In the genomic region with DNA sequence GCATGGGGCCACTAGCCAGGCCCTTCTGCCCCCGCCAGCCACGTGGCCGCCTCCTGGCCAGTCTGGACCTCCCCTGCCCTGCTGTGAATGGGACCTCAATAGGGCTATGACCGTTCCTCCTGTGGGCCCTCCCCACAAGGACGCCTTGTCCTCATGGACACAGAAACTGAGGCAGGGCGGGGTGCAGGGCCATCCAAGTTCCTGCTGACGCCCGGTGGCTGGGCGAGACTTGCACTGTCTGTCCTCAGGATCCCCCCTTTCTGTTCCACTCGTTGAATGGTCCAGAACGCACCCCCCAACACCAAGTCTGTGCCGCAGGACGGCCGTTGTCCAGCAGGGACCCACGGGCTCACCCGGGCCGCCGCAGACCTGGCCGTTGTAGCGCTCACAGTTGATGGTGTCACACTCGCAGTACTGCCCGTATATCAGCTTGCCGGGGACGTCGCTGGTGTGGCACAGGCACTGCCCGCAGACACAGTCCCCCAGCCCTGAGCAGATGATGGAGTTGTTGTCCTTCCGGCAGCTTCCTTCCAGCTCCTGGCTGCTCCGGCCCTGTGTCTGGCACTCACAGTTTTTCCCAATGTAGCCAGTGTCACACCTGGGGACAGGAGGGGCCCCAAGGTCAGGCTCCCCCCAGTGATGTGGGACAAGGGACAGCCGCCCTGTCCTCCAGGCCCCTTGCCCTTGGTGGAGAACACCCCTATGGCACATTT, we compare ENCODE assay signal across 17 cellular contexts. TPM values are rescaled to one million over a fixed set of nuclear protein-coding genes. Genes with fewer than 3 reads are reported as not detected.
DNase-seq lines count a peak whose midpoint lies in the region; ATAC-seq and TF ChIP-seq lines count a peak whose summit lies in the region.
"Had no signal": no experiment of that assay in that cellular context is flagged by ENCODE, and none has a peak within 500 bp of the region (broad histone marks: within the 10 kb centered on the region; RNA-seq: fewer than 3 reads in every experiment).

No MANE protein-coding gene starts in this region.

- H3K27me3 ChIP-seq in neutrophil (no peaks in the 10 kb centered on the region), gastrocnemius medialis (peaks cover 0 to 8% (median 2%) of the 10 kb centered on the region in 3 donors)
- H3K27me3 ChIP-seq: MG63 had no signal

- peak overlapping the region; percentile 93 for H3K27ac ChIP-seq in neutrophil
- H3K27ac ChIP-seq in gastrocnemius medialis = no peak overlapping the region
- H3K27ac ChIP-seq: HL-60 had no signal

- no TSS peak for BruUV-seq in MCF 10A (replicated peaks; lab: Mats Ljungman, UMichigan)

- ATAC-seq in Right ventricle myocardium superior (ENCODE audit: poor library complexity) (no peak), gastrocnemius medialis (no peak)
- ATAC-seq in stimulated activated naive CD8-positive, alpha-beta T cell treated with anti-CD3 and anti-CD28 coated beads, Interleukin-15, Interleukin-2, amounts not matched to agents 100 U/mL and 50 U/mL, for 24 hours = no peak

- H3K4me1 ChIP-seq in neutrophil (ENCODE audit: control insufficient read depth in 1 of 2, insufficient read depth in 1 of 2, low read depth in 1 of 2, low read length in 1 of 2) (peaks cover 7 to 9% of the 10 kb centered on the region in 2 experiments), gastrocnemius medialis (no peaks in the 10 kb centered on the region)

- no peaks in the 10 kb centered on the region for H3K4me1 Mint-ChIP-seq in chondrocyte (ENCODE audit: low read depth)
- peaks cover 6% of the 10 kb centered on the region for H3K4me1 Mint-ChIP-seq in MCF 10A (ENCODE audit: insufficient read depth, unreplicated experiment)

- H3K36me3 Mint-ChIP-seq in chondrocyte (ENCODE audit: low read depth) = no peaks in the 10 kb centered on the region
- H3K36me3 Mint-ChIP-seq in MCF 10A (ENCODE audit: insufficient read depth, unreplicated experiment) = peaks cover 5% of the 10 kb centered on the region

- TF ChIP-seq POLR2A in GM15510 (IDR thresholded peaks at IDR 0.05; ENCODE audit: borderline replicate concordance, extremely low read depth, insufficient read length) (peak; percentile 7), gastrocnemius medialis (IDR thresholded peaks at IDR 0.05) (no peak)

- H3K9me3 ChIP-seq in neutrophil = no peaks in the 10 kb centered on the region
- no peaks in the 10 kb centered on the region for H3K9me3 ChIP-seq in gastrocnemius medialis
- H3K9me3 ChIP-seq: MG63 had no signal

- in situ Hi-C loops in gastrocnemius medialis (cut with MboI; ENCODE audit: low sequenced_read_pairs in 4 of 4) = loop anchor here in 1 of 4 donors (10.0 kb wide), 1 partner anchor 95 kb away; no protein-coding TSS in a partner anchor

- H3K4me3 ChIP-seq in neutrophil (ENCODE audit: low read depth in 1 of 2, low read length in 1 of 2) (no peak overlapping the region), gastrocnemius medialis (no peak overlapping the region)
- H3K4me3 ChIP-seq: MG63 had no signal

- CTCF ChIA-PET in MCF 10A (lab: Yijun Ruan, JAX) = interaction anchor here (0.9 to 1.1 kb wide), 2 partner anchors 21 to 24 kb away, joined by 3 to 4 read pairs; no protein-coding TSS in a partner anchor

- TF ChIP-seq CTCF in chondrocyte (IDR thresholded peaks at IDR 0.05) (no peak), neutrophil (IDR thresholded peaks at IDR 0.05) (no peak), MCF 10A (IDR thresholded peaks at IDR 0.05; ENCODE audit: unreplicated experiment) (no peak), gastrocnemius medialis (IDR thresholded peaks at IDR 0.05 in 4 of 5, conservative IDR thresholded peaks at IDR 0.05 in 1 of 5) (no peak)

- POLR2A ChIA-PET in MCF 10A (lab: Yijun Ruan, JAX) = interaction anchor here (1.0 to 1.7 kb wide), 3 partner anchors 8 to 22 kb away, joined by 4 to 6 read pairs (median 5); no protein-coding TSS in a partner anchor

- H3K27ac Mint-ChIP-seq in chondrocyte (ENCODE audit: unreplicated experiment) = no peak overlapping the region
- H3K27ac Mint-ChIP-seq in MCF 10A (ENCODE audit: low read depth, unreplicated experiment) = no peak overlapping the region
- H3K27ac Mint-ChIP-seq: CD8-positive, alpha-beta memory T cell had no signal

- H3K36me3 ChIP-seq in neutrophil (peaks cover 98% of the 10 kb centered on the region), gastrocnemius medialis (no peaks in the 10 kb centered on the region)
- H3K36me3 ChIP-seq: MG63 had no signal

- DNase-seq in Right ventricle myocardium superior (peak; percentile 22), cardiac septum (ENCODE audit: low spot score) (no peak), chondrocyte (ENCODE audit: low spot score) (peak; percentile 77), MCF 10A (ENCODE audit: unreplicated experiment) (no peak), gastrocnemius medialis (no peak)
- no peak for DNase-seq in stimulated activated naive CD8-positive, alpha-beta T cell treated with anti-CD3 and anti-CD28 coated beads, Interleukin-15, Interleukin-2, amounts not matched to agents 100 U/mL and 50 U/mL, for 24 hours
- DNase-seq: DMS79, IMR-90, Karpas-422, MG63, NCI-H1092 treated with DMSO at 0.1 percent for 48 hours, NCI-H2081 treated with DMSO at 0.1 percent for 48 hours, SHP77 treated with DMSO at 0.1 percent for 48 hours had no signal

- H3K9me3 Mint-ChIP-seq in chondrocyte (ENCODE audit: low read depth) (no peaks in the 10 kb centered on the region), MCF 10A (ENCODE audit: unreplicated experiment) (no peaks in the 10 kb centered on the region)
- H3K9me3 Mint-ChIP-seq: CD8-positive, alpha-beta memory T cell had no signal

- intact Hi-C loops in Right ventricle myocardium superior (cut with DNase I) (loop anchor here (5.0 kb wide), 1 partner anchor 248 kb away; no protein-coding TSS in a partner anchor), cardiac septum (cut with DNase I) (loop anchor here (5.0 kb wide), 1 partner anchor 248 kb away; no protein-coding TSS in a partner anchor), MCF 10A (cut with micrococcal nuclease) (no loop called here), gastrocnemius medialis (cut with DNase I; ENCODE audit: low total_unique reads) (no loop called here)

- H3K4me3 Mint-ChIP-seq in chondrocyte (ENCODE audit: unreplicated experiment) (no peak overlapping the region), MCF 10A (ENCODE audit: unreplicated experiment) (no peak overlapping the region)
- H3K4me3 Mint-ChIP-seq: CD8-positive, alpha-beta memory T cell had no signal

- peaks cover 29% of the 10 kb centered on the region for H3K27me3 Mint-ChIP-seq in chondrocyte (ENCODE audit: low read depth)
- no peaks in the 10 kb centered on the region for H3K27me3 Mint-ChIP-seq in MCF 10A (ENCODE audit: insufficient read depth, unreplicated experiment)
- H3K27me3 Mint-ChIP-seq: CD8-positive, alpha-beta memory T cell had no signal

RNA-seq across cellular contexts. Expression of gene PTTG1IP, which starts 16.3 kb away (rescaled TPM):
- total RNA-seq in Right ventricle myocardium superior (133 TPM), cardiac septum (194 TPM), chondrocyte (225 to 333 TPM (median 329 TPM) in 3 replicates), MCF 10A (2022) (326 and 338 TPM in 2 replicates), gastrocnemius medialis (100 to 1,000 TPM; 116 to 217 (median 127) TPM)

RNA-seq across cellular contexts. Expression of gene ITGB2, which starts 30.9 kb away (rescaled TPM):
- total RNA-seq in Right ventricle myocardium superior (23.8 TPM), cardiac septum (11.5 TPM), chondrocyte (0.15 to 1.4 TPM (median 0.87 TPM) in 3 replicates), MCF 10A (2022) (24.8 and 29.3 TPM in 2 replicates), gastrocnemius medialis (10 to 100 TPM; 10.9 to 41.7 (median 27.4) TPM)
- total RNA-seq: IMR-90 had no signal

RNA-seq across cellular contexts. Expression of gene SLX9, which starts 50.0 kb away (rescaled TPM):
- total RNA-seq in Right ventricle myocardium superior (77.4 TPM), cardiac septum (35.8 TPM), chondrocyte (20.4 to 27.4 TPM (median 24.0 TPM) in 3 replicates), MCF 10A (2022) (40.4 and 58.7 TPM in 2 replicates), gastrocnemius medialis (10 to 100 TPM; 23.7 to 37.6 (median 25.8) TPM)

Comparison
In these comparisons a context has a peak if more than half of its experiments do, and no peak if none do; other contexts are left out.
1. DNase-seq: peak in Right ventricle myocardium superior (single experiment) and chondrocyte (single experiment); none in cardiac septum (single experiment), MCF 10A (single experiment), stimulated activated naive CD8-positive, alpha-beta T cell treated with anti-CD3 and anti-CD28 coated beads, Interleukin-15, Interleukin-2, amounts not matched to agents 100 U/mL and 50 U/mL, for 24 hours (single experiment) and gastrocnemius medialis (0 of 2).
2. intact Hi-C loops: an anchor here in Right ventricle myocardium superior (5.0 kb wide) and cardiac septum (5.0 kb wide); none called in MCF 10A and gastrocnemius medialis.